8 cellular contexts compared by ENCODE assay signal in the genomic region with DNA sequence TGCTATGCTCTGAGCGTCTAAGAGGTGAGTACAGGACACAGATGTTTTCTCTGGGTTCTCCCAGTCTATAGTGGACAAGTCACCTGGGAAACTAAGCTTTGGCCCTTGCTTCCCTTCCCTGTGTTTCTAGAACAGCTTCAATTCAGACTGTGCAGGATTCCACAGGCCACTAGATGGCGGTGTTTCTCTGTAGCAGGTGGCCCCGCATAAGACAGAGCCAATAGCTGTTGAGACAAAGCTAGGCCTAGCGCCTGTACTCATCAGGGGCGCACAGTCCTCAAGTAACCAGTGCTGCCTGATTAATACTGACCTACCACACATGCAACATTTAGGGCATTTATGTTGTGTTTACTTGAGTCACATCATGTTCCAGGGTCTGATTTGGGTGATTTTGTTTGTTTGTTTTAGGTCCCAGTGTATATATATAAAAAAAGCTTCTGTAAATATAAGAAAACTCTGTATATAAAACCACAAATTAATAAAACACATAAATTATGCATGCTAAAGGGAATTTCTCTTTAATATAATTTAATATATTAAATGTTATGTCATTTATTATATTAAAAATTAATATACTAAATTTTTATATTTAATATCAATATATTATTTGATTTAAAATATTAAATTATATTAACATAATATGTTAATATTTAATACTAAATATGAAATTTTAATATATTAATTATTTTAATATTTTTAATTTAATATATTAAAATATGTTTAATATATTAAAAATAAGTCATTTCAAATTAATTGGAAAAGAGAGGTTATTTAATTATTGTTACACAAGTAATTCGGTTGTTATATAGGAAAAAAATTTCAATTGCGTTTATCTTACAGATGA.
DNase-seq lines count a peak whose midpoint lies in the region; ATAC-seq, FAIRE-seq and TF ChIP-seq lines count a peak whose summit lies in the region.

No MANE protein-coding gene starts in this region.

- TF ChIP-seq POLR2A in A549 (IDR thresholded peaks at IDR 0.05; ENCODE audit: low read length), result no peak

- peak; percentile 99 to 100 for TF ChIP-seq RAD21 in A549 (conservative IDR thresholded peaks at IDR 0.05 in 1 of 2, IDR thresholded peaks at IDR 0.05 in 1 of 2)

- 17% methylated on average over 7 of the region's 7 CpGs for WGBS in A549 (ENCODE audit: missing lambda C conversion rate)

- POLR2A ChIA-PET in A549 (lab: Yijun Ruan, JAX), result interaction anchor here (1.1 to 1.5 kb wide), 3 partner anchors 114 to 367 kb away, joined by 4 to 21 read pairs (median 4); partner anchors contain the start of gene LIFR

- CTCF ChIA-PET in A549 (lab: Yijun Ruan, JAX), result interaction anchor here (0.6 to 7.1 kb wide), 128 partner anchors 10 to 1124 kb away, joined by 3 to 242 read pairs (median 5); partner anchors contain the start of genes LIFR and OSMR

- H3K9me3 Mint-ChIP-seq in T-helper 2 cell treated with Interferon-gamma antibody and Interleukin-4, amounts not matched to agents 5 μg/mL and 100 μg/mL, for 36 hours, result no peaks in the 10 kb centered on the region

- H3K36me3 ChIP-seq in ascending aorta, result no peaks in the 10 kb centered on the region

- intact Hi-C loops in ascending aorta (cut with DNase I), result loop anchor here (1.0 to 5.0 kb wide), 4 partner anchors 60 to 367 kb away; partner anchors contain the start of gene LIFR

- TF ChIP-seq EP300 in A549 (IDR thresholded peaks at IDR 0.05), result no peak

- H3K9me3 ChIP-seq in A549, result no peaks in the 10 kb centered on the region
- no peaks in the 10 kb centered on the region for H3K9me3 ChIP-seq in ascending aorta

- peaks cover 28% of the 10 kb centered on the region for H3K27me3 Mint-ChIP-seq in T-helper 2 cell treated with Interferon-gamma antibody and Interleukin-4, amounts not matched to agents 5 μg/mL and 100 μg/mL, for 36 hours (ENCODE audit: low read depth)

- no peaks in the 10 kb centered on the region for H3K27me3 ChIP-seq in ascending aorta

- peak; percentile 99 to 100 for ATAC-seq in A549
- peak; percentile 90 for ATAC-seq in GM18520 (IDR thresholded peaks at IDR 0.05; ENCODE audit: unreplicated experiment)
- peak; percentile 98 for ATAC-seq in HG03039 (IDR thresholded peaks at IDR 0.05; ENCODE audit: unreplicated experiment)

- H3K4me1 Mint-ChIP-seq in T-helper 2 cell treated with Interferon-gamma antibody and Interleukin-4, amounts not matched to agents 5 μg/mL and 100 μg/mL, for 36 hours (ENCODE audit: low read depth), result no peaks in the 10 kb centered on the region

- no peaks in the 10 kb centered on the region for H3K36me3 Mint-ChIP-seq in T-helper 2 cell treated with Interferon-gamma antibody and Interleukin-4, amounts not matched to agents 5 μg/mL and 100 μg/mL, for 36 hours (ENCODE audit: low read depth)

- no peak overlapping the region; the same call in 2 of the 3 replicates for H3K4me2 ChIP-seq in A549

- no peak overlapping the region for H3K4me3 Mint-ChIP-seq in T-helper 2 cell treated with Interferon-gamma antibody and Interleukin-4, amounts not matched to agents 5 μg/mL and 100 μg/mL, for 36 hours

- H3K27ac ChIP-seq in A549 (0 out of 6 replicates have a peak overlapping the region, but pooled peaks of 1 of the 2 experiments have one; percentile 43), ascending aorta (no peak overlapping the region)

- peak; percentile 97 for TF ChIP-seq CTCF in A549 (IDR thresholded peaks at IDR 0.05)
- TF ChIP-seq CTCF in ascending aorta (IDR thresholded peaks at IDR 0.05), result peak; percentile 91 to 96 (median 95)

- peak; percentile 93 for FAIRE-seq in A549 (lab: Jason Lieb, UNC)

- DNase-seq in A549 (ENCODE audit: low read depth in 1 of 2, low spot score in 1 of 2), result peak; percentile 82 to 92
- DNase-seq in NCI-H2029 treated with DMSO at 0.1 percent for 48 hours (lab: John Stamatoyannopoulos, UW), result peak; percentile 91
- peak; percentile 67 for DNase-seq in T-helper 2 cell treated with Interferon-gamma antibody and Interleukin-4, amounts not matched to agents 5 μg/mL and 100 μg/mL, for 36 hours (ENCODE audit: low spot score)
- peak; percentile 36 to 94 for DNase-seq in ascending aorta (ENCODE audit: low spot score in 2 of 2)
- peak; percentile 81 for DNase-seq in hepatic stellate cell (ENCODE audit: low spot score)
- DNase-seq in skeletal muscle cell (ENCODE audit: low read depth), result peak; percentile 74

- H3K4me3 ChIP-seq in A549, result no peak overlapping the region
- H3K4me3 ChIP-seq in ascending aorta, result no peak overlapping the region
- no peak overlapping the region for H3K4me3 ChIP-seq in skeletal muscle cell (ENCODE audit: low read depth, low read length)

- H3K4me1 ChIP-seq in A549 (peaks cover 3% of the 10 kb centered on the region; the same call in 1 of the 3 replicates), ascending aorta (peaks cover 0 to 7% of the 10 kb centered on the region in 2 donors)

- H3K27ac Mint-ChIP-seq in T-helper 2 cell treated with Interferon-gamma antibody and Interleukin-4, amounts not matched to agents 5 μg/mL and 100 μg/mL, for 36 hours, result no peak overlapping the region

TF ChIP-seq in A549, 52 proteins besides CTCF, POLR2A, EP300 and RAD21:
- TF ChIP-seq, protein P1, sequence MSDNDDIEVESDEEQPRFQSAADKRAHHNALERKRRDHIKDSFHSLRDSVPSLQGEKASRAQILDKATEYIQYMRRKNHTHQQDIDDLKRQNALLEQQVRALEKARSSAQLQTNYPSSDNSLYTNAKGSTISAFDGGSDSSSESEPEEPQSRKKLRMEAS (IDR thresholded peaks at IDR 0.05), result peak; percentile 36; the same call in 1 of the 2 replicates
- no peak for TF ChIP-seq FOSL2 (IDR thresholded peaks at IDR 0.05)
- TF ChIP-seq FOSL2 (CRISPR knock-in tag; IDR thresholded peaks at IDR 0.05), result 0 out of 2 replicates have a peak, but pooled peaks have one; percentile 3
- no peak for TF ChIP-seq ZSCAN20 (CRISPR knock-in tag; IDR thresholded peaks at IDR 0.05)
- no peak for TF ChIP-seq CEBPB (IDR thresholded peaks at IDR 0.05)
- no peak for TF ChIP-seq ZC3H11A (IDR thresholded peaks at IDR 0.05)
- TF ChIP-seq SMC3 (IDR thresholded peaks at IDR 0.05), result peak; percentile 98
- TF ChIP-seq FOSB (CRISPR knock-in tag; IDR thresholded peaks at IDR 0.05), result no peak
- TF ChIP-seq RFX5 (IDR thresholded peaks at IDR 0.05), result no peak
- no peak for TF ChIP-seq NR3C1 (IDR thresholded peaks at IDR 0.05)
- no peak for TF ChIP-seq ZNF302 (CRISPR knock-in tag; IDR thresholded peaks at IDR 0.05)
